In the genomic region with DNA sequence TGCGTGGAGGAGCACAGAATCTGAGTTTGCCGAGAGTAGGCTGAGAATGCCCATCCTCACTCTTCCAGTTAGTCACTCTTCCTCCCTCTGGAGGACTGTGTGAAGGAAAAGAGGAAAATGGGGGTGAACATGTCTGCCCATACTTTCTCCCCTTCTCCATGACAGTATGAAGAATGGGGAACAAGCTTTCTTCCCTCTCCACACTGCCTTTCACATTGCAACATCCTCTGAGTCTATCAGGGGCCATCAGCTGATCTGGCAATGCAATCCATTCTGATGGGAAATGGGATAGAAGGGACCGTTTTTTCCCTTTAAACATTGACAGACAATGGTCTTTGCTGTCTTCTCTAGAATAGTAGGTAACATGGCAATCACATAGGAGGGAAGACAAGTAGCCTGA, we compare ENCODE assay signal across 17 cellular contexts. TPM values are rescaled to one million over a fixed set of nuclear protein-coding genes. Genes with fewer than 3 reads are reported as not detected.
DNase-seq lines count a peak whose midpoint lies in the region; ATAC-seq, FAIRE-seq and TF ChIP-seq lines count a peak whose summit lies in the region.
"Had no signal": no experiment of that assay in that cellular context is flagged by ENCODE, and none has a peak within 500 bp of the region (broad histone marks: within the 10 kb centered on the region; RNA-seq: fewer than 3 reads in every experiment).

No MANE protein-coding gene starts in this region.

- in situ Hi-C loops in brain microvascular endothelial cell (cut with HindIII; ENCODE audit: low pct_ligation_motif_present, low sequenced_read_pairs), result no loop called here

- H4K8ac ChIP-seq in mesenchymal stem cell (ENCODE audit: low read length), result no peak overlapping the region

- no peaks in the 10 kb centered on the region for H3K9me3 ChIP-seq in mesenchymal stem cell (ENCODE audit: control insufficient read depth, low read length)
- H3K9me3 ChIP-seq: BLaER1 treated with 17β-estradiol and CSF1 and Interleukin-3, amounts not matched to agents 10 nM and 100 nM had no signal

- H3K27ac ChIP-seq in ACC112 (ENCODE audit: low read depth, low read length), result peak overlapping the region; percentile 12; the same call in 1 of the 2 replicates
- peak overlapping the region; percentile 30 for H3K27ac ChIP-seq in brain microvascular endothelial cell
- H3K27ac ChIP-seq in mesenchymal stem cell (ENCODE audit: low read length, poor library complexity, severe bottlenecking), result no peak overlapping the region

- H3K4ac ChIP-seq in mesenchymal stem cell (ENCODE audit: low read depth in 1 of 2, low read length in 2 of 2), result no peak overlapping the region

- TF ChIP-seq CTCF in brain microvascular endothelial cell (IDR thresholded peaks at IDR 0.05; ENCODE audit: low read depth, low read length, missing control alignments), result no peak

- no peak overlapping the region for H3K4me2 ChIP-seq in mesenchymal stem cell (ENCODE audit: low read length, poor library complexity, severe bottlenecking)

- 92% methylated on average over 1 of the region's 3 CpGs for WGBS in mesenchymal stem cell

- H3K79me2 ChIP-seq in ACC112 (ENCODE audit: control insufficient read depth, insufficient read depth, low read length, unreplicated experiment), result no peaks in the 10 kb centered on the region

- H4K91ac ChIP-seq in mesenchymal stem cell (ENCODE audit: low read length), result no peak overlapping the region

- H3K18ac ChIP-seq in mesenchymal stem cell (ENCODE audit: low read depth in 1 of 2, low read length in 2 of 2), result no peak overlapping the region

- no peak for TF ChIP-seq POLR2A in GM12892 (IDR thresholded peaks at IDR 0.05; ENCODE audit: low read depth, low read length)

- H2BK120ac ChIP-seq in mesenchymal stem cell (ENCODE audit: low read depth, low read length), result no peak overlapping the region

- H2BK15ac ChIP-seq in mesenchymal stem cell (ENCODE audit: low read depth, poor library complexity, severe bottlenecking), result no peak overlapping the region

- H3K79me1 ChIP-seq in mesenchymal stem cell (replicated peaks; ENCODE audit: low read length, poor library complexity, severe bottlenecking), result peaks cover 1% of the 10 kb centered on the region

- no peak overlapping the region for H2BK12ac ChIP-seq in mesenchymal stem cell (ENCODE audit: low read length in 2 of 2)

- H2AK5ac ChIP-seq in mesenchymal stem cell (ENCODE audit: low read length, severe bottlenecking), result peak overlapping the region; percentile 94

- peaks cover 24% of the 10 kb centered on the region for H3K4me1 ChIP-seq in ACC112 (ENCODE audit: control insufficient read depth, insufficient read depth, low read length, unreplicated experiment)
- peaks cover 6% of the 10 kb centered on the region for H3K4me1 ChIP-seq in mesenchymal stem cell (ENCODE audit: control insufficient read depth, insufficient read depth, low read depth, low read length)

- no peak for ATAC-seq in HG02798 (IDR thresholded peaks at IDR 0.05; ENCODE audit: poor library complexity, unreplicated experiment)

- no peak overlapping the region for H2BK5ac ChIP-seq in mesenchymal stem cell (ENCODE audit: low read depth, low read length, poor library complexity, severe bottlenecking)

- H3K9ac ChIP-seq in mesenchymal stem cell (ENCODE audit: low read length), result no peak overlapping the region
- H3K9ac ChIP-seq: BLaER1 treated with 17β-estradiol and CSF1 and Interleukin-3, amounts not matched to agents 10 nM and 100 nM had no signal

- H3K14ac ChIP-seq in mesenchymal stem cell (ENCODE audit: low read length in 2 of 2), result no peak overlapping the region

- no peak overlapping the region for H3K4me3 ChIP-seq in ACC112 (ENCODE audit: low read depth, low read length)
- no peak overlapping the region for H3K4me3 ChIP-seq in brain microvascular endothelial cell (ENCODE audit: low read depth, low read length)
- no peak overlapping the region for H3K4me3 ChIP-seq in mesenchymal stem cell (ENCODE audit: insufficient read depth in 1 of 2, low read depth in 1 of 2, low read length in 2 of 2)
- H3K4me3 ChIP-seq: BLaER1 treated with 17β-estradiol and CSF1 and Interleukin-3, amounts not matched to agents 10 nM and 100 nM had no signal

- no peak overlapping the region for H2AFZ ChIP-seq in ACC112 (ENCODE audit: low read length, unreplicated experiment)
- no peak overlapping the region for H2AFZ ChIP-seq in mesenchymal stem cell (ENCODE audit: low read depth, low read length)

- no peaks in the 10 kb centered on the region for H3K27me3 ChIP-seq in ACC112 (ENCODE audit: insufficient read depth, low read length)
- no peaks in the 10 kb centered on the region for H3K27me3 ChIP-seq in brain microvascular endothelial cell (replicated peaks)
- no peaks in the 10 kb centered on the region for H3K27me3 ChIP-seq in mesenchymal stem cell (ENCODE audit: control insufficient read depth in 1 of 2, insufficient read depth in 1 of 2, low read length in 2 of 2)
- H3K27me3 ChIP-seq: BLaER1 treated with 17β-estradiol and CSF1 and Interleukin-3, amounts not matched to agents 10 nM and 100 nM had no signal

- DNase-seq in MV-4-11 (lab: John Stamatoyannopoulos, UW) (peak; percentile 57), brain microvascular endothelial cell (no peak), mesenchymal stem cell (no peak), HuH-7 (ENCODE audit: low spot score) (no peak), GM19238 (ENCODE audit: insufficient read length, low spot score) (no peak), GM12892 (ENCODE audit: insufficient read length) (no peak)
- DNase-seq: GF-D8, H7, NCI-H1092 treated with DMSO at 0.1 percent for 48 hours, NCI-H2107, NCI-H2227 treated with DMSO at 0.1 percent for 48 hours, SHP77 treated with DMSO at 0.1 percent for 48 hours had no signal

- no peak overlapping the region for H3K23ac ChIP-seq in mesenchymal stem cell (ENCODE audit: low read length in 2 of 2)

- H3K36me3 ChIP-seq in ACC112 (ENCODE audit: insufficient read depth, low read length) (no peaks in the 10 kb centered on the region), brain microvascular endothelial cell (replicated peaks) (no peaks in the 10 kb centered on the region), mesenchymal stem cell (ENCODE audit: control insufficient read depth in 1 of 2, insufficient read depth in 2 of 2, low read depth in 1 of 2, low read length in 2 of 2) (no peaks in the 10 kb centered on the region)
- H3K36me3 ChIP-seq: BLaER1 treated with 17β-estradiol and CSF1 and Interleukin-3, amounts not matched to agents 10 nM and 100 nM had no signal

- no peak for FAIRE-seq in GM12892 (lab: Jason Lieb, UNC)
- FAIRE-seq: A204.1, GM19239 had no signal

RNA-seq across cellular contexts. Expression of gene UGCG, which starts 56.8 kb away (rescaled TPM):
- polyA plus RNA-seq in mesenchymal stem cell (2013, experiment 1 of 2), result 44.2 TPM
- 45.8 TPM for polyA plus RNA-seq in mesenchymal stem cell (2013, experiment 2 of 2)
- 50.8 TPM for polyA plus RNA-seq in GM12892 (2012; ENCODE audit: missing spikeins)
